ENCODE assay signal across 1 cellular context in genomic region chrX:151711787-151712186, GRCh38.
TF ChIP-seq lines count a peak whose summit lies in the region.

No MANE protein-coding gene starts in this region.

TF ChIP-seq in HepG2, 621 proteins besides CTCF, POLR2A, EP300 and RAD21:
- TF ChIP-seq PAF1 (CRISPR knock-in tag; IDR thresholded peaks at IDR 0.05): no peak
- TF ChIP-seq SMAD1 (CRISPR knock-in tag; IDR thresholded peaks at IDR 0.05; ENCODE audit: borderline replicate concordance, low read depth): no peak
TF ChIP-seq in HepG2: peak in this region for 0.
